7 cellular contexts compared by ENCODE assay signal in the genomic region with DNA sequence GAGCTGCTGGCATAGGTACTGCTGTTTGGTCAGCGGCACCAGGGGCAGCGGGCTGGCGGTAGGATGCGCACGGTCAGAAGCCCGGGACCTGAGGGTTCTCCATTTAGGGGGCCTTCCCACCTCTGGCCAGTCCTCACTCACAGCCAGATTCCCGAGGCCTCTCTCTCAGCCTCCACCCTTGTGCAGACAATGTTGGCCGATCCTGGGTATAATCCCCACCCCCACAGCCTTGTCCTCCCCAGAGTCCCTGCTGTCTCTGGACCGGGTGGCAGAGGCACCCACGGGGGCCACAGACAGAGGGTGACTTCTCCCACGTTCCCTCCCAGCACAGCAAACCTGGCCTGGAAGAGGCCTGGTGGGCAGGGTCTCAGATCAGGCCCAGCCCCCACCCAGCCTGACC. TPM values are rescaled to one million over a fixed set of nuclear protein-coding genes. Genes with fewer than 3 reads are reported as not detected.
"Had no signal": no experiment of that assay in that cellular context is flagged by ENCODE, and none has a peak within 500 bp of the region (broad histone marks: within the 10 kb centered on the region; RNA-seq: fewer than 3 reads in every experiment).

No MANE protein-coding gene starts in this region.

RNA-seq across cellular contexts. Expression of a gene that starts 52.7 kb away (rescaled TPM):
- total RNA-seq: HepG2, HT1080, IMR-90, NCI-H460, PC-9, Peyer's patch, RPMI7951 had no signal
- polyA plus RNA-seq: HepG2, IMR-90 had no signal
